Comparison of ENCODE assay signal across 1 cellular context in genomic region chr22:31399211-31400022, GRCh38.
TF ChIP-seq lines count a peak whose summit lies in the region.

TSS of gene DRG1 (plus strand) at chr22:31399604. CDS start at chr22:31399684, 80 bp downstream.

TF ChIP-seq in K562, 482 proteins besides CTCF, POLR2A, EP300 and RAD21 (continued from another document and continues in another):
- TF ChIP-seq ZBTB2 (IDR thresholded peaks at IDR 0.05) (no peak), TARDBP (IDR thresholded peaks at IDR 0.05) (no peak), ZNF518B (CRISPR knock-in tag; IDR thresholded peaks at IDR 0.05) (no peak), NCOA1 (IDR thresholded peaks at IDR 0.05; ENCODE audit: low read depth) (no peak), ZNF134 (CRISPR knock-in tag; conservative IDR thresholded peaks at IDR 0.05) (no peak), CBFA2T2 (conservative IDR thresholded peaks at IDR 0.05) (no peak), HLTF (IDR thresholded peaks at IDR 0.05) (no peak), BDP1 (IDR thresholded peaks at IDR 0.05; ENCODE audit: insufficient read depth, insufficient read length) (no peak), ZNF695 (CRISPR knock-in tag; IDR thresholded peaks at IDR 0.05) (no peak), SRSF3 (IDR thresholded peaks at IDR 0.05; ENCODE audit: insufficient read depth, low read length) (no peak), EGR1 (conservative IDR thresholded peaks at IDR 0.05) (peak; percentile 71), MCM5 (IDR thresholded peaks at IDR 0.05; ENCODE audit: low read depth) (no peak), PBX2 (CRISPR knock-in tag; IDR thresholded peaks at IDR 0.05; ENCODE audit: low read depth) (no peak), PBX2 (tag; conservative IDR thresholded peaks at IDR 0.05; ENCODE audit: low read depth) (no peak), SFPQ (IDR thresholded peaks at IDR 0.05; ENCODE audit: low read depth, low read length) (no peak), POLR2AphosphoS2 (IDR thresholded peaks at IDR 0.05; ENCODE audit: low read length) (no peak; the same call in 1 of the 2 replicates), SIRT6 (IDR thresholded peaks at IDR 0.05; ENCODE audit: low read depth, low read length) (no peak), CBX2 (IDR thresholded peaks at IDR 0.05; ENCODE audit: insufficient read depth, low read length, poor library complexity, severe bottlenecking) (no peak), MEIS2 (IDR thresholded peaks at IDR 0.05; ENCODE audit: partially characterized antibody) (no peak), SRSF9 (IDR thresholded peaks at IDR 0.05; ENCODE audit: borderline replicate concordance, low read depth, low read length) (no peak), ZNF586 (CRISPR knock-in tag; conservative IDR thresholded peaks at IDR 0.05) (no peak), EP400 (IDR thresholded peaks at IDR 0.05) (peak; percentile 85), PCBP1 (IDR thresholded peaks at IDR 0.05; ENCODE audit: low read depth, low read length, poor library complexity, severe bottlenecking) (no peak), ZFX (CRISPR knock-in tag; IDR thresholded peaks at IDR 0.05) (peak; percentile 95), E2F3 (CRISPR knock-in tag; IDR thresholded peaks at IDR 0.05) (no peak), ZNF23 (CRISPR knock-in tag; IDR thresholded peaks at IDR 0.05) (no peak), ZNF253 (CRISPR knock-in tag; conservative IDR thresholded peaks at IDR 0.05) (no peak), MED1 (CRISPR knock-in tag; IDR thresholded peaks at IDR 0.05; ENCODE audit: borderline replicate concordance) (0 out of 2 replicates have a peak, but pooled peaks have one; percentile 36), POLR3G (IDR thresholded peaks at IDR 0.05; ENCODE audit: extremely low read depth, insufficient read length, insufficient replicate concordance) (no peak), ATF2 (CRISPR knock-in tag; IDR thresholded peaks at IDR 0.05) (peak; percentile 63; the same call in 1 of the 2 replicates), RREB1 (CRISPR knock-in tag; IDR thresholded peaks at IDR 0.05) (no peak), ZZZ3 (IDR thresholded peaks at IDR 0.05) (no peak), ZFPM2 (CRISPR knock-in tag; IDR thresholded peaks at IDR 0.05) (no peak), FOXA1 (IDR thresholded peaks at IDR 0.05; ENCODE audit: borderline replicate concordance) (no peak), ZNF175 (CRISPR knock-in tag; IDR thresholded peaks at IDR 0.05; ENCODE audit: low read depth) (no peak), SMARCE1 (IDR thresholded peaks at IDR 0.05) (no peak), SAP30 (IDR thresholded peaks at IDR 0.05; ENCODE audit: borderline replicate concordance, insufficient read depth, low read depth, low read length, poor library complexity, severe bottlenecking) (peak; percentile 42), ZNF408 (CRISPR knock-in tag; IDR thresholded peaks at IDR 0.05; ENCODE audit: low read depth) (no peak), JUNB (CRISPR knock-in tag; conservative IDR thresholded peaks at IDR 0.05) (no peak), CC2D1A (IDR thresholded peaks at IDR 0.05) (no peak), MBD2 (IDR thresholded peaks at IDR 0.05; ENCODE audit: borderline replicate concordance, low read depth) (peak; percentile 58; the same call in 1 of the 2 replicates), MCM2 (IDR thresholded peaks at IDR 0.05; ENCODE audit: low read depth) (no peak), HIVEP1 (CRISPR knock-in tag; IDR thresholded peaks at IDR 0.05) (0 out of 2 replicates have a peak, but pooled peaks have one; percentile 64), ILF3 (IDR thresholded peaks at IDR 0.05; ENCODE audit: borderline replicate concordance) (no peak), ETS2 (tag; IDR thresholded peaks at IDR 0.05; ENCODE audit: borderline replicate concordance, poor library complexity, severe bottlenecking) (no peak), PTTG1 (tag; IDR thresholded peaks at IDR 0.05; ENCODE audit: low read depth) (no peak), ZNF212 (CRISPR knock-in tag; IDR thresholded peaks at IDR 0.05) (no peak), CHD1 (IDR thresholded peaks at IDR 0.05; ENCODE audit: low read length) (no peak), SMAD2 (IDR thresholded peaks at IDR 0.05; ENCODE audit: low read depth, low read length) (no peak), ZNF584 (CRISPR knock-in tag; IDR thresholded peaks at IDR 0.05; ENCODE audit: low read depth) (no peak), EZH2 (IDR thresholded peaks at IDR 0.05; ENCODE audit: borderline replicate concordance, low read depth, low read length) (no peak), KHSRP (IDR thresholded peaks at IDR 0.05) (no peak), MBD1 (CRISPR knock-in tag; IDR thresholded peaks at IDR 0.05) (no peak), FUS (optimal IDR thresholded peaks at IDR 0.05; ENCODE audit: low read depth, low read length) (no peak)
